In genomic region chr9:36942891-36943290, GRCh38 we compare ENCODE assay signal across 1 cellular context.
TF ChIP-seq lines count a peak whose summit lies in the region.

No MANE protein-coding gene starts in this region.

TF ChIP-seq in IMR-90, 13 proteins besides CTCF, POLR2A, EP300 and RAD21 (continued from another document):
- TF ChIP-seq SMC3 (IDR thresholded peaks at IDR 0.05; ENCODE audit: low read depth, low read length) = no peak
